ENCODE assay signal across 14 cellular contexts in genomic region chr1:23402286-23403037, GRCh38. TPM values are rescaled to one million over a fixed set of nuclear protein-coding genes. Genes with fewer than 3 reads are reported as not detected.
DNase-seq lines count a peak whose midpoint lies in the region; ATAC-seq and TF ChIP-seq lines count a peak whose summit lies in the region.
"Had no signal": no experiment of that assay in that cellular context is flagged by ENCODE, and none has a peak within 500 bp of the region (broad histone marks: within the 10 kb centered on the region; RNA-seq: fewer than 3 reads in every experiment).

No MANE protein-coding gene starts in this region.

- H3F3A ChIP-seq in PC-3 (ENCODE audit: low read length, unreplicated experiment) = peaks cover 4% of the 10 kb centered on the region

- peak overlapping the region; percentile 89 for H3K27ac Mint-ChIP-seq in osteocyte (ENCODE audit: unreplicated experiment)
- no peak overlapping the region for H3K27ac Mint-ChIP-seq in activated CD4-positive, alpha-beta memory T cell treated with anti-CD3 and anti-CD28 coated beads, Interleukin-2, amount 10 ng/mL, durations not matched to agents 7 days and 5 days

- BruUV-seq in PC-3 (replicated peaks; lab: Mats Ljungman, UMichigan) = no TSS peak

- H3K4me3 ChIP-seq in PC-3 (ENCODE audit: low read length) = no peak overlapping the region
- H3K4me3 ChIP-seq: pancreas had no signal

- in situ Hi-C loops in Caki2 (cut with HindIII; ENCODE audit: low pct_unique_long_range_greater_than_20kb, low sequenced_read_pairs) = no loop called here

- H3K9me3 ChIP-seq in PC-3 (ENCODE audit: low read length) = no peaks in the 10 kb centered on the region
- H3K9me3 ChIP-seq: pancreas had no signal

- TF ChIP-seq CTCF in PC-3 (conservative IDR thresholded peaks at IDR 0.05; ENCODE audit: low read depth, low read length) = no peak
- no peak for TF ChIP-seq CTCF in osteocyte (IDR thresholded peaks at IDR 0.05)

- H3K4me3 Mint-ChIP-seq in osteocyte (ENCODE audit: unreplicated experiment) = no peak overlapping the region
- H3K4me3 Mint-ChIP-seq in activated CD4-positive, alpha-beta memory T cell treated with anti-CD3 and anti-CD28 coated beads, Interleukin-2, amount 10 ng/mL, durations not matched to agents 7 days and 5 days = no peak overlapping the region
- H3K4me3 Mint-ChIP-seq: CD8-positive, alpha-beta memory T cell had no signal

- CTCF ChIA-PET in PC-3 (lab: Charles Lee) = no interaction called here
- CTCF ChIA-PET in activated CD4-positive, alpha-beta memory T cell treated with anti-CD3 and anti-CD28 coated beads, Interleukin-2, amount 10 ng/mL, durations not matched to agents 7 days and 5 days (lab: Charles Lee) = interaction anchor here (0.7 to 2.3 kb wide), 5 partner anchors 8 to 137 kb away, joined by 3 to 11 read pairs (median 4); no protein-coding TSS in a partner anchor

- H3K4me1 ChIP-seq in PC-3 (ENCODE audit: insufficient read depth, low read length) = peaks cover 22% of the 10 kb centered on the region

- no peaks in the 10 kb centered on the region for H3K79me2 ChIP-seq in PC-3 (ENCODE audit: low read length)

- H2AFZ ChIP-seq in PC-3 (ENCODE audit: low read length) = 0 out of 2 replicates have a peak overlapping the region, but pooled peaks have one; percentile 42

- H3K9me3 Mint-ChIP-seq in osteocyte (ENCODE audit: unreplicated experiment) = no peaks in the 10 kb centered on the region
- no peaks in the 10 kb centered on the region for H3K9me3 Mint-ChIP-seq in activated CD4-positive, alpha-beta memory T cell treated with anti-CD3 and anti-CD28 coated beads, Interleukin-2, amount 10 ng/mL, durations not matched to agents 7 days and 5 days
- H3K9me3 Mint-ChIP-seq: CD8-positive, alpha-beta memory T cell had no signal

- no peaks in the 10 kb centered on the region for H4K20me1 ChIP-seq in PC-3 (ENCODE audit: low read length)

- no peaks in the 10 kb centered on the region for H3K36me3 Mint-ChIP-seq in osteocyte (ENCODE audit: unreplicated experiment)
- H3K36me3 Mint-ChIP-seq in activated CD4-positive, alpha-beta memory T cell treated with anti-CD3 and anti-CD28 coated beads, Interleukin-2, amount 10 ng/mL, durations not matched to agents 7 days and 5 days (ENCODE audit: low read depth) = no peaks in the 10 kb centered on the region

- H3K4me1 Mint-ChIP-seq in osteocyte (ENCODE audit: unreplicated experiment) = no peaks in the 10 kb centered on the region
- H3K4me1 Mint-ChIP-seq in activated CD4-positive, alpha-beta memory T cell treated with anti-CD3 and anti-CD28 coated beads, Interleukin-2, amount 10 ng/mL, durations not matched to agents 7 days and 5 days = peaks cover 18% of the 10 kb centered on the region

- intact Hi-C loops in PC-3 (cut with micrococcal nuclease) = loop anchor here (5.0 kb wide), 2 partner anchors 120 to 425 kb away; no protein-coding TSS in a partner anchor

- H3K9ac ChIP-seq in PC-3 (ENCODE audit: low read length) = peak overlapping the region; percentile 2; the same call in 1 of the 2 replicates

- peak overlapping the region; percentile 91 for H3K27ac ChIP-seq in PC-3 (ENCODE audit: low read length)

- H3K27me3 ChIP-seq in PC-3 (ENCODE audit: low read length) = no peaks in the 10 kb centered on the region
- H3K27me3 ChIP-seq: pancreas had no signal

- H3K36me3 ChIP-seq in PC-3 (ENCODE audit: low read depth, low read length) = no peaks in the 10 kb centered on the region

- no peaks in the 10 kb centered on the region for H3K27me3 Mint-ChIP-seq in osteocyte (ENCODE audit: unreplicated experiment)
- H3K27me3 Mint-ChIP-seq in activated CD4-positive, alpha-beta memory T cell treated with anti-CD3 and anti-CD28 coated beads, Interleukin-2, amount 10 ng/mL, durations not matched to agents 7 days and 5 days = no peaks in the 10 kb centered on the region
- H3K27me3 Mint-ChIP-seq: CD8-positive, alpha-beta memory T cell had no signal

- no peaks in the 10 kb centered on the region for H3K9me2 ChIP-seq in PC-3 (replicated peaks; ENCODE audit: low read length)

- POLR2A ChIA-PET in PC-3 (lab: Charles Lee; ENCODE audit: unreplicated experiment) = interaction anchor here (0.6 kb wide), 1 partner anchor 20 kb away, joined by 3 read pairs; no protein-coding TSS in a partner anchor
- POLR2A ChIA-PET in activated CD4-positive, alpha-beta memory T cell treated with anti-CD3 and anti-CD28 coated beads, Interleukin-2, amount 10 ng/mL, durations not matched to agents 7 days and 5 days (lab: Charles Lee) = no interaction called here

- peak overlapping the region; percentile 76 for H3K4me2 ChIP-seq in PC-3 (ENCODE audit: low read length)

- peak; percentile 44 for DNase-seq in Caki2 (ENCODE audit: low read depth)
- no peak for DNase-seq in PC-3
- DNase-seq in osteocyte (ENCODE audit: extremely low spot score, unreplicated experiment) = no peak
- no peak for DNase-seq in globus pallidus (ENCODE audit: low spot score)
- DNase-seq in activated CD4-positive, alpha-beta memory T cell treated with anti-CD3 and anti-CD28 coated beads, Interleukin-2, amount 10 ng/mL, durations not matched to agents 7 days and 5 days = no peak
- DNase-seq: activated CD4-positive, alpha-beta T cell treated with anti-CD3 and anti-CD28 coated beads for 1 hour; activated naive CD4-positive, alpha-beta T cell treated with Interleukin-2 at 50 U/mL for 16 hours; effector CD4-positive, alpha-beta T cell; NCI-H2171 had no signal

- ATAC-seq in PC-3 (no peak), esophagus mucosa (peak; percentile 2), GM21515 (IDR thresholded peaks at IDR 0.05; ENCODE audit: unreplicated experiment) (no peak), GM18498 (IDR thresholded peaks at IDR 0.05; ENCODE audit: unreplicated experiment) (no peak)

RNA-seq across cellular contexts. Expression of gene TCEA3, which starts 22.1 kb away (rescaled TPM):
- total RNA-seq in Caki2 (2014; rRNA removed; shearing (Covaris generic); ENCODE audit: low replicate concordance) = 0.41 and 1.5 TPM in 2 replicates
- total RNA-seq in PC-3 (2014; rRNA removed) = 18.7 and 23.6 TPM in 2 replicates
- 25.6 TPM for total RNA-seq in esophagus mucosa
- total RNA-seq in osteocyte = 4.0 and 4.6 TPM in 2 replicates
- total RNA-seq in activated CD4-positive, alpha-beta memory T cell treated with anti-CD3 and anti-CD28 coated beads, Interleukin-2, amount 10 ng/mL, durations not matched to agents 7 days and 5 days = 1 to 10 TPM; 1.2 to 1.7 TPM

RNA-seq across cellular contexts. Expression of gene ZNF436, which starts 32.8 kb away (rescaled TPM):
- 11.6 and 16.4 TPM in 2 replicates for total RNA-seq in Caki2 (2014; rRNA removed; shearing (Covaris generic); ENCODE audit: low replicate concordance)
- total RNA-seq in PC-3 (2014; rRNA removed) = 7.8 and 10.5 TPM in 2 replicates
- 23.7 TPM for total RNA-seq in esophagus mucosa
- total RNA-seq in osteocyte = 17.4 and 18.4 TPM in 2 replicates
- total RNA-seq in activated CD4-positive, alpha-beta memory T cell treated with anti-CD3 and anti-CD28 coated beads, Interleukin-2, amount 10 ng/mL, durations not matched to agents 7 days and 5 days = 1 to 10 TPM; 6.1 to 6.8 TPM

RNA-seq across cellular contexts. Expression of gene HNRNPR, which starts 58.4 kb away (rescaled TPM):
- total RNA-seq in Caki2 (2014; rRNA removed; shearing (Covaris generic); ENCODE audit: low replicate concordance) = 89.1 and 92.1 TPM in 2 replicates
- total RNA-seq in PC-3 (2014; rRNA removed) = 141 and 193 TPM in 2 replicates
- 96.2 TPM for total RNA-seq in esophagus mucosa
- total RNA-seq in osteocyte = 140 and 151 TPM in 2 replicates
- 100 to 1,000 TPM; 175 to 179 TPM for total RNA-seq in activated CD4-positive, alpha-beta memory T cell treated with anti-CD3 and anti-CD28 coated beads, Interleukin-2, amount 10 ng/mL, durations not matched to agents 7 days and 5 days
